ENCODE assay signal across 9 cellular contexts in genomic region chr2:46540496-46541342, GRCh38. TPM values are rescaled to one million over a fixed set of nuclear protein-coding genes. Genes with fewer than 3 reads are reported as not detected.
DNase-seq lines count a peak whose midpoint lies in the region; ATAC-seq and TF ChIP-seq lines count a peak whose summit lies in the region.
"Had no signal": no experiment of that assay in that cellular context is flagged by ENCODE, and none has a peak within 500 bp of the region (broad histone marks: within the 10 kb centered on the region; RNA-seq: fewer than 3 reads in every experiment).

No MANE protein-coding gene starts in this region.

- H3K9me3 ChIP-seq in esophagus squamous epithelium, result no peaks in the 10 kb centered on the region
- H3K9me3 ChIP-seq: SJSA1 had no signal

- no peak overlapping the region for H3K4me3 ChIP-seq in esophagus squamous epithelium

- DNase-seq in GM03348 (ENCODE audit: low spot score) (peak; percentile 36), RWPE1 (ENCODE audit: low spot score) (no peak), esophagus squamous epithelium (lab: John Stamatoyannopoulos, UW) (no peak), occipital lobe (lab: John Stamatoyannopoulos, UW) (peak; percentile 40), sciatic nerve (ENCODE audit: low spot score) (no peak)

- H3K27me3 ChIP-seq in esophagus squamous epithelium, result no peaks in the 10 kb centered on the region
- H3K27me3 ChIP-seq: SJSA1 had no signal

- CTCF ChIA-PET in RWPE1 (lab: Yijun Ruan, JAX), result interaction anchor here (0.6 to 1.1 kb wide), 5 partner anchors 15 to 555 kb away, joined by 3 read pairs; no protein-coding TSS in a partner anchor

- peaks cover 8 to 73% (median 25%) of the 10 kb centered on the region in 3 donors for H3K4me1 ChIP-seq in esophagus squamous epithelium

- intact Hi-C loops in esophagus squamous epithelium (cut with DNase I), result no loop called here
- intact Hi-C loops in sciatic nerve (cut with DNase I), result no loop called here

- WGBS in esophagus squamous epithelium, 2 donors, result 68 to 70% methylated on average over 7 to 9 of the region's 9 CpGs

- ATAC-seq in GM21447 (IDR thresholded peaks at IDR 0.05; ENCODE audit: unreplicated experiment), result no peak
- ATAC-seq in GM21390 (IDR thresholded peaks at IDR 0.05; ENCODE audit: unreplicated experiment), result no peak
- ATAC-seq in sciatic nerve, result no peak
- ATAC-seq in GM18907 (IDR thresholded peaks at IDR 0.05; ENCODE audit: unreplicated experiment), result no peak

- POLR2A ChIA-PET in RWPE1 (lab: Yijun Ruan, JAX; ENCODE audit: low non-redundant PET), result interaction anchor here (0.6 kb wide), 1 partner anchor 263 kb away, joined by 3 read pairs; no protein-coding TSS in a partner anchor

- TF ChIP-seq POLR2A in esophagus squamous epithelium (IDR thresholded peaks at IDR 0.05), result no peak

- TF ChIP-seq CTCF in RWPE1 (conservative IDR thresholded peaks at IDR 0.05; ENCODE audit: low read depth) (no peak), esophagus squamous epithelium (IDR thresholded peaks at IDR 0.05) (no peak)

- H3K27ac ChIP-seq in RWPE1 (peak overlapping the region; percentile 90), esophagus squamous epithelium (peak overlapping the region; percentile 88 to 99 (median 93))

- peaks cover 0 to 2% (median 0%) of the 10 kb centered on the region in 3 donors for H3K36me3 ChIP-seq in esophagus squamous epithelium

RNA-seq across cellular contexts. Expression of gene RHOQ, which starts 1.6 kb away (rescaled TPM):
- total RNA-seq in esophagus squamous epithelium (10 to 100 TPM in 3 of 4 donors, 1 to 10 TPM in 1; 5.3 to 49.6 (median 18.7) TPM), occipital lobe (20.4 TPM), sciatic nerve (152 TPM)

RNA-seq across cellular contexts. Expression of gene ATP6V1E2, which starts 1.7 kb away (rescaled TPM):
- total RNA-seq in esophagus squamous epithelium (1 to 10 TPM; 1.3 to 6.1 (median 3.0) TPM), occipital lobe (6.4 TPM), sciatic nerve (6.7 TPM)

Comparison
In these comparisons a context has a peak if more than half of its experiments do, and no peak if none do; other contexts are left out.
1. DNase-seq: peak in GM03348 (single experiment) and occipital lobe (single experiment); none in RWPE1 (single experiment), esophagus squamous epithelium (single experiment) and sciatic nerve (single experiment).